In genomic region chr19:45848922-45849321, GRCh38 we compare ENCODE assay signal across 16 cellular contexts. TPM values are rescaled to one million over a fixed set of nuclear protein-coding genes. Genes with fewer than 3 reads are reported as not detected.
DNase-seq lines count a peak whose midpoint lies in the region; ATAC-seq, FAIRE-seq and TF ChIP-seq lines count a peak whose summit lies in the region.
"Had no signal": no experiment of that assay in that cellular context is flagged by ENCODE, and none has a peak within 500 bp of the region (broad histone marks: within the 10 kb centered on the region; RNA-seq: fewer than 3 reads in every experiment).

No MANE protein-coding gene starts in this region.

- no peak overlapping the region for H3K4me3 Mint-ChIP-seq in Caco-2 (ENCODE audit: unreplicated experiment)
- no peak overlapping the region for H3K4me3 Mint-ChIP-seq in HFFc6
- H3K4me3 Mint-ChIP-seq in astrocyte (ENCODE audit: unreplicated experiment): no peak overlapping the region
- no peak overlapping the region for H3K4me3 Mint-ChIP-seq in memory B cell

- H4K20me1 ChIP-seq in astrocyte (ENCODE audit: insufficient read depth, low read length): peaks cover 26% of the 10 kb centered on the region

- CTCF ChIA-PET in Caco-2 (lab: Charles Lee): no interaction called here

- H3K27ac ChIP-seq in astrocyte (ENCODE audit: low read depth, low read length): no peak overlapping the region
- H3K27ac ChIP-seq in body of pancreas: no peak overlapping the region
- H3K27ac ChIP-seq: tibial artery had no signal

- no TSS peak for BruUV-seq in Caco-2 (replicated peaks; lab: Mats Ljungman, UMichigan)

- H3K4me3 ChIP-seq in Caco-2 (ENCODE audit: low read depth, low read length) (no peak overlapping the region), astrocyte (ENCODE audit: insufficient read depth, low read depth, low read length) (no peak overlapping the region), body of pancreas (no peak overlapping the region)
- H3K4me3 ChIP-seq: tibial artery had no signal

- H3K27me3 ChIP-seq in Caco-2 (replicated peaks; ENCODE audit: control insufficient read depth, insufficient read depth, low read length) (no peaks in the 10 kb centered on the region), astrocyte (ENCODE audit: insufficient read depth, low read length) (no peaks in the 10 kb centered on the region), body of pancreas (no peaks in the 10 kb centered on the region)
- H3K27me3 ChIP-seq: tibial artery had no signal

- peak in 1 of 2 experiments; percentile 20 for DNase-seq in Caco-2
- DNase-seq in HFFc6: no peak
- DNase-seq in astrocyte (ENCODE audit: low read depth): no peak
- DNase-seq in memory B cell (ENCODE audit: low spot score in 2 of 2): no peak
- no peak for DNase-seq in body of pancreas
- DNase-seq in GM12891 (ENCODE audit: insufficient read length, low spot score): no peak
- no peak for DNase-seq in retina
- DNase-seq: activated effector memory CD4-positive, alpha-beta T cell treated with Interleukin-2 at 50 U/mL for 16 hours; Calu3; midbrain; NCI-H2171 treated with DMSO at 0.1 percent for 48 hours; right cardiac atrium; tibial artery had no signal

- H3K9me3 ChIP-seq in Caco-2 (no peaks in the 10 kb centered on the region), astrocyte (ENCODE audit: insufficient read depth, low read depth, low read length) (no peaks in the 10 kb centered on the region), body of pancreas (no peaks in the 10 kb centered on the region)
- H3K9me3 ChIP-seq: tibial artery had no signal

- H2AFZ ChIP-seq in astrocyte (ENCODE audit: low read depth, low read length): no peak overlapping the region

- no peak overlapping the region for H3K4me2 ChIP-seq in astrocyte (ENCODE audit: low read length)

- H3K36me3 Mint-ChIP-seq in Caco-2 (ENCODE audit: insufficient read depth, unreplicated experiment) (peaks cover 93% of the 10 kb centered on the region), HFFc6 (ENCODE audit: low read depth) (peaks cover 51% of the 10 kb centered on the region), astrocyte (ENCODE audit: low read depth, unreplicated experiment) (peaks cover 30% of the 10 kb centered on the region), memory B cell (peaks cover 40% of the 10 kb centered on the region)

- H3K4me1 ChIP-seq in Caco-2 (no peaks in the 10 kb centered on the region), astrocyte (ENCODE audit: insufficient read depth, low read length) (no peaks in the 10 kb centered on the region), body of pancreas (no peaks in the 10 kb centered on the region)
- H3K4me1 ChIP-seq: tibial artery had no signal

- peak; percentile 11 to 53 for TF ChIP-seq CTCF in Caco-2 (IDR thresholded peaks at IDR 0.05; ENCODE audit: insufficient read depth in 1 of 2, low read depth in 1 of 2, low read length in 1 of 2, severe bottlenecking in 1 of 2, unreplicated experiment in 1 of 2)
- TF ChIP-seq CTCF in HFFc6 (IDR thresholded peaks at IDR 0.05): peak; percentile 52
- TF ChIP-seq CTCF in astrocyte (IDR thresholded peaks at IDR 0.05; ENCODE audit: insufficient read depth, low read depth, low read length): peak; percentile 34
- TF ChIP-seq CTCF in body of pancreas (IDR thresholded peaks at IDR 0.05): peak in 1 of 7 experiments; percentile 6

- ATAC-seq in memory B cell (ENCODE audit: low read depth) (peak; percentile 27), GM21619 (IDR thresholded peaks at IDR 0.05; ENCODE audit: unreplicated experiment) (no peak), body of pancreas (no peak)
- ATAC-seq: activated CD4-positive, CD25-positive, alpha-beta regulatory T cell treated with anti-CD3 and anti-CD28 coated beads, Interleukin-2, amount 50 U/mL, for 24 hours had no signal

- H3K36me3 ChIP-seq in Caco-2 (ENCODE audit: control insufficient read depth, insufficient read depth, low read length): peaks cover 11% of the 10 kb centered on the region
- H3K36me3 ChIP-seq in astrocyte (ENCODE audit: insufficient read depth, low read length): peaks cover 46% of the 10 kb centered on the region
- H3K36me3 ChIP-seq in body of pancreas (replicated peaks in 1 of 2; ENCODE audit: insufficient read depth in 1 of 2, low read depth in 2 of 2): peaks cover 4 to 61% of the 10 kb centered on the region in 2 donors

- no peak for TF ChIP-seq POLR2A in body of pancreas (IDR thresholded peaks at IDR 0.05)
- TF ChIP-seq POLR2A in GM12891 (IDR thresholded peaks at IDR 0.05; ENCODE audit: low read depth, low read length): no peak

- H3K27ac Mint-ChIP-seq in Caco-2 (ENCODE audit: unreplicated experiment) (no peak overlapping the region), HFFc6 (no peak overlapping the region), astrocyte (ENCODE audit: unreplicated experiment) (no peak overlapping the region), memory B cell (no peak overlapping the region)

- no peaks in the 10 kb centered on the region for H3K9me3 Mint-ChIP-seq in Caco-2 (ENCODE audit: unreplicated experiment)
- no peaks in the 10 kb centered on the region for H3K9me3 Mint-ChIP-seq in HFFc6
- no peaks in the 10 kb centered on the region for H3K9me3 Mint-ChIP-seq in astrocyte (ENCODE audit: unreplicated experiment)
- no peaks in the 10 kb centered on the region for H3K9me3 Mint-ChIP-seq in memory B cell

- POLR2A ChIA-PET in Caco-2 (lab: Charles Lee): no interaction called here

- H3K27me3 Mint-ChIP-seq in Caco-2 (ENCODE audit: insufficient read depth, unreplicated experiment): no peaks in the 10 kb centered on the region
- H3K27me3 Mint-ChIP-seq in HFFc6 (ENCODE audit: insufficient read depth): no peaks in the 10 kb centered on the region; the same call in 1 of the 2 replicates
- H3K27me3 Mint-ChIP-seq in astrocyte (ENCODE audit: low read depth, unreplicated experiment): no peaks in the 10 kb centered on the region
- H3K27me3 Mint-ChIP-seq in memory B cell: no peaks in the 10 kb centered on the region

- intact Hi-C loops in Caco-2 (cut with micrococcal nuclease; ENCODE audit: unreplicated experiment): no loop called here
- intact Hi-C loops in body of pancreas (cut with DNase I): no loop called here

- no peak for FAIRE-seq in astrocyte (lab: Jason Lieb, UNC)
- FAIRE-seq in GM12891 (lab: Jason Lieb, UNC): no peak
- FAIRE-seq: colon had no signal

- H3K79me2 ChIP-seq in astrocyte (ENCODE audit: insufficient read depth, low read length): no peaks in the 10 kb centered on the region

- 89 to 100% methylated on average over 4 of the region's 4 CpGs for WGBS in body of pancreas, 2 donors

- no peak overlapping the region for H3K9ac ChIP-seq in astrocyte (ENCODE audit: low read length)

- H3K4me1 Mint-ChIP-seq in Caco-2 (ENCODE audit: low read depth, unreplicated experiment): no peaks in the 10 kb centered on the region
- peaks cover 22% of the 10 kb centered on the region for H3K4me1 Mint-ChIP-seq in HFFc6 (ENCODE audit: low read depth)
- H3K4me1 Mint-ChIP-seq in astrocyte (ENCODE audit: low read depth, unreplicated experiment): peaks cover 3% of the 10 kb centered on the region
- peaks cover 6% of the 10 kb centered on the region for H3K4me1 Mint-ChIP-seq in memory B cell

TF ChIP-seq in GM12891, 5 proteins besides CTCF, POLR2A, EP300 and RAD21:
- TF ChIP-seq SPI1 (IDR thresholded peaks at IDR 0.05; ENCODE audit: low read depth, low read length): no peak
- no peak for TF ChIP-seq POU2F2 (IDR thresholded peaks at IDR 0.05; ENCODE audit: low read depth, low read length)
- TF ChIP-seq POLR2AphosphoS5 (IDR thresholded peaks at IDR 0.05; ENCODE audit: low read depth, low read length): no peak
- TF ChIP-seq PAX5 (IDR thresholded peaks at IDR 0.05; ENCODE audit: insufficient read depth, low read length, severe bottlenecking): no peak
- no peak for TF ChIP-seq TAF1 (IDR thresholded peaks at IDR 0.05; ENCODE audit: low read depth, low read length)
TF ChIP-seq in GM12891: peak in this region for 0.

RNA-seq across cellular contexts. Expression of gene SYMPK, which starts 14.0 kb away (rescaled TPM):
- total RNA-seq in Caco-2 (2022) (81.8 and 85.0 TPM in 2 replicates), astrocyte (70.0 and 73.5 TPM in 2 replicates), body of pancreas (10 to 100 TPM; 23.3 to 32.3 TPM)
- total RNA-seq in HFFc6 (2021; fragmentation: NEBNext Ultra II Directional; extraction: Animal tissue kit (Norgen Biotek cat#: 25700)): 10 to 100 TPM; 59.6 to 74.8 (median 66.0) TPM
- 51.0 TPM for polyA plus RNA-seq in GM12891 (2012; ENCODE audit: low read depth, missing spikeins)

RNA-seq across cellular contexts. Expression of gene FOXA3, which starts 15.2 kb away (rescaled TPM):
- 15.3 and 19.0 TPM in 2 replicates for total RNA-seq in Caco-2 (2022)
- not detected for total RNA-seq in HFFc6 (2021; fragmentation: NEBNext Ultra II Directional; extraction: Animal tissue kit (Norgen Biotek cat#: 25700))
- total RNA-seq in astrocyte: 0.58 and 0.59 TPM in 2 replicates
- total RNA-seq in body of pancreas: 10 to 100 TPM in 1 of 2 donors, 1 to 10 TPM in 1; 3.0 to 16.3 TPM
- polyA plus RNA-seq in GM12891 (2012; ENCODE audit: low read depth, missing spikeins): 0.05 TPM
- total RNA-seq: right cardiac atrium had no signal
- polyA plus RNA-seq: right cardiac atrium had no signal

RNA-seq across cellular contexts. Expression of gene RSPH6A, which starts 33.8 kb away (rescaled TPM):
- total RNA-seq in Caco-2 (2022) (0.23 and 0.30 TPM in 2 replicates), astrocyte (0.12 and 0.23 TPM in 2 replicates), body of pancreas (under 1 TPM in 1 of 2 donors, not detected in 1; 0.33 TPM)
- under 1 TPM in 1 of 6 experiments, not detected in 5; 0.07 TPM for total RNA-seq in HFFc6 (2021; fragmentation: NEBNext Ultra II Directional; extraction: Animal tissue kit (Norgen Biotek cat#: 25700))
- polyA plus RNA-seq in GM12891 (2012; ENCODE audit: low read depth, missing spikeins): not detected
- polyA plus RNA-seq: right cardiac atrium had no signal

RNA-seq across cellular contexts. Expression of gene IRF2BP1, which starts 37.0 kb away (rescaled TPM):
- total RNA-seq in Caco-2 (2022) (27.6 and 29.2 TPM in 2 replicates), astrocyte (18.8 and 22.9 TPM in 2 replicates), body of pancreas (10 to 100 TPM; 24.1 to 25.1 TPM)
- total RNA-seq in HFFc6 (2021; fragmentation: NEBNext Ultra II Directional; extraction: Animal tissue kit (Norgen Biotek cat#: 25700)): 10 to 100 TPM; 19.3 to 25.0 (median 21.8) TPM
- polyA plus RNA-seq in GM12891 (2012; ENCODE audit: low read depth, missing spikeins): 3.9 TPM

RNA-seq across cellular contexts. Expression of gene MYPOP, which starts 53.5 kb away (rescaled TPM):
- 15.8 and 18.1 TPM in 2 replicates for total RNA-seq in Caco-2 (2022)
- 10 to 100 TPM; 10.2 to 11.2 (median 10.5) TPM for total RNA-seq in HFFc6 (2021; fragmentation: NEBNext Ultra II Directional; extraction: Animal tissue kit (Norgen Biotek cat#: 25700))
- total RNA-seq in astrocyte: 11.0 and 11.7 TPM in 2 replicates
- 10 to 100 TPM in 1 of 2 donors, 1 to 10 TPM in 1; 6.7 to 13.5 TPM for total RNA-seq in body of pancreas
- 3.3 TPM for polyA plus RNA-seq in GM12891 (2012; ENCODE audit: low read depth, missing spikeins)
